In the genomic region with DNA sequence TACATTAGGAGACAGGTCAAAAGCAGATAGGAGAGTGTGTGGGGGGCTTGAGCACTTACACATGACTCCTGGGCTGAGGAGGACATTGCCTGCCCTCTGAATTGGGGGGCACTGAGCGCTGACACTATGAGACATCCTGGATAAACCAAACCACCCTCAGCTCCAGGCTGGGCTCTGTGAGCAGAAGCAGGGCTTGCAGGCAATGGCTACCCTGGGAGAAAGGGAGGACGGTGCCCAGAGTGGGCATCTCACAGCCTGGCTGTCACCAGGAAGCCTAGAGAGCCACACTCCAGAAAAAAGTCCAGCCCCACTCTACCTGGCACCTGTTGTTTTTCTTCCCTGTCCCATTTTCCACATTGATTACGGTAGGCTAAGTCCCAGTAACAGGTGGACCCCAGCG, we compare ENCODE assay signal across 32 cellular contexts.
"Had no signal": no experiment of that assay in that cellular context is flagged by ENCODE, and none has a peak within 500 bp of the region (broad histone marks: within the 10 kb centered on the region; RNA-seq: fewer than 3 reads in every experiment).

No MANE protein-coding gene starts in this region.

- H3K4me3 ChIP-seq: ascending aorta, breast epithelium, cardiac muscle cell, colonic mucosa, esophagus squamous epithelium had no signal

- H3K4me1 ChIP-seq: ascending aorta, breast epithelium, colonic mucosa, esophagus squamous epithelium had no signal

- H3K27ac ChIP-seq: ascending aorta, breast epithelium, cardiac muscle cell, colonic mucosa, epithelial cell of prostate, esophagus squamous epithelium, WERI-Rb-1 had no signal

- H3K36me3 Mint-ChIP-seq: activated naive CD8-positive, alpha-beta T cell had no signal

- H3K4me3 Mint-ChIP-seq: activated B cell treated with CpG ODN at 0.5 μM for 24 hours; activated CD8-positive, alpha-beta T cell treated with anti-CD3 and anti-CD28 coated beads for 36 hours; activated naive CD8-positive, alpha-beta T cell; activated T-helper 1 cell treated with anti-CD3 and anti-CD28 coated beads, Interleukin-12 subunit alpha, Interleukin-12 subunit beta, Interleukin-2, Interleukin-4 antibody, amounts not matched to agents 30 ng/mL and 10 ng/mL and 1 ng/mL, durations not matched to agents 14 hours and 24 hours and 36 hours; brain; T-helper 17 cell; T-helper 2 cell treated with Interferon-gamma antibody and Interleukin-4, amounts not matched to agents 5 μg/mL and 100 μg/mL, for 36 hours had no signal

- DNase-seq: activated B cell treated with CpG ODN at 0.5 μM for 24 hours; activated CD4-positive, alpha-beta T cell treated with anti-CD3 and anti-CD28 coated beads for 48 hours; activated CD4-positive, alpha-beta T cell treated with anti-CD3 and anti-CD28 coated beads, Interleukin-2, amount 50 U/mL, for 1 hour; activated CD4-positive, alpha-beta T cell treated with anti-CD3 and anti-CD28 coated beads, Interleukin-2, amount 50 U/mL, for 48 hours; activated CD8-positive, alpha-beta memory T cell treated with anti-CD3 and anti-CD28 coated beads for 24 hours; activated CD8-positive, alpha-beta T cell treated with anti-CD3 and anti-CD28 coated beads for 36 hours; activated gamma-delta T cell treated with Interleukin-2 at 50 U/mL for 16 hours; activated naive CD4-positive, alpha-beta T cell treated with anti-CD3 and anti-CD28 coated beads, Interleukin-2, amount 50 U/mL, for 16 hours; activated naive CD4-positive, alpha-beta T cell treated with Interleukin-2 at 50 U/mL for 16 hours; activated T-cell treated with anti-CD3 and anti-CD28 coated beads, Interleukin-2, amount 50 U/mL, for 48 hours; central memory CD4-positive, alpha-beta T cell; cerebellar nuclear complex; colonic mucosa; effector CD8-positive, alpha-beta T cell; esophagus squamous epithelium; head of caudate nucleus; T-helper 1 cell; T-helper 17 cell; T1000; WERI-Rb-1 had no signal

- H3K27me3 ChIP-seq: ascending aorta, breast epithelium, cardiac muscle cell, colonic mucosa had no signal

- H3K36me3 ChIP-seq: ascending aorta, breast epithelium, cardiac muscle cell, colonic mucosa, esophagus squamous epithelium, WERI-Rb-1 had no signal

- ATAC-seq: activated CD4-positive, CD25-positive, alpha-beta regulatory T cell treated with anti-CD3 and anti-CD28 coated beads, Interleukin-2, amount 50 U/mL, for 24 hours; activated CD8-positive, alpha-beta T cell treated with anti-CD3 and anti-CD28 coated beads for 36 hours; T-helper 17 cell had no signal

- H3K9me3 Mint-ChIP-seq: activated B cell treated with CpG ODN at 0.5 μM for 24 hours had no signal

- FAIRE-seq: endometrium, endothelial cell of umbilical vein, frontal cortex had no signal

- H3K27me3 Mint-ChIP-seq: activated B cell treated with CpG ODN at 0.5 μM for 24 hours; activated CD8-positive, alpha-beta T cell treated with anti-CD3 and anti-CD28 coated beads for 36 hours; activated naive CD8-positive, alpha-beta T cell; T-helper 17 cell had no signal

- H3K9me3 ChIP-seq: colonic mucosa had no signal
